Comparison of ENCODE assay signal across 7 cellular contexts in genomic region chr4:123506311-123506685, GRCh38.
DNase-seq lines count a peak whose midpoint lies in the region; ATAC-seq and TF ChIP-seq lines count a peak whose summit lies in the region.

No MANE protein-coding gene starts in this region.

- no peak for ATAC-seq in right lobe of liver
- no peak for ATAC-seq in stimulated activated naive CD8-positive, alpha-beta T cell treated with anti-CD3 and anti-CD28 coated beads, Interleukin-15, amount 100 ng/mL, for 72 hours

- WGBS in right lobe of liver (ENCODE audit: insufficient coverage, low coverage, low lambda C conversion rate, missing lambda C conversion rate) = 69% methylated on average over 3 of the region's 9 CpGs

- H3K9me3 ChIP-seq in right lobe of liver = no peaks in the 10 kb centered on the region

- TF ChIP-seq POLR2A in right lobe of liver (IDR thresholded peaks at IDR 0.05) = no peak

- in situ Hi-C loops in astrocyte of the cerebellum (cut with HindIII; ENCODE audit: low sequenced_read_pairs) = no loop called here

- H3K27me3 Mint-ChIP-seq in stimulated activated naive CD8-positive, alpha-beta T cell treated with anti-CD3 and anti-CD28 coated beads, Interleukin-15, amount 100 ng/mL, for 72 hours = peaks cover 27% of the 10 kb centered on the region

- H3K4me3 Mint-ChIP-seq in stimulated activated naive CD8-positive, alpha-beta T cell treated with anti-CD3 and anti-CD28 coated beads, Interleukin-15, amount 100 ng/mL, for 72 hours = peak overlapping the region; percentile 45 to 84

- peaks cover 0 to under 1% of the 10 kb centered on the region in 2 donors for H3K9me3 Mint-ChIP-seq in stimulated activated naive CD8-positive, alpha-beta T cell treated with anti-CD3 and anti-CD28 coated beads, Interleukin-15, amount 100 ng/mL, for 72 hours

- H3K4me3 ChIP-seq in astrocyte of the cerebellum (ENCODE audit: low read depth, low read length) = peak overlapping the region; percentile 42
- H3K4me3 ChIP-seq in right lobe of liver = peak overlapping the region in 2 of 3 donors; percentile 46 to 62

- H3K4me1 ChIP-seq in right lobe of liver = peaks cover 0 to 4% (median 0%) of the 10 kb centered on the region in 4 donors

- H3K27me3 ChIP-seq in right lobe of liver = no peaks in the 10 kb centered on the region

- H3K36me3 ChIP-seq in right lobe of liver = no peaks in the 10 kb centered on the region

- intact Hi-C loops in right lobe of liver (cut with DNase I) = no loop called here

- peaks cover 32% of the 10 kb centered on the region for H3K4me1 Mint-ChIP-seq in stimulated activated naive CD8-positive, alpha-beta T cell treated with anti-CD3 and anti-CD28 coated beads, Interleukin-15, amount 100 ng/mL, for 72 hours

- no peak for TF ChIP-seq CTCF in astrocyte of the cerebellum (IDR thresholded peaks at IDR 0.05; ENCODE audit: low read depth, low read length, missing control alignments)
- TF ChIP-seq CTCF in right lobe of liver (IDR thresholded peaks at IDR 0.05) = no peak

- no peak overlapping the region for H3K27ac Mint-ChIP-seq in stimulated activated naive CD8-positive, alpha-beta T cell treated with anti-CD3 and anti-CD28 coated beads, Interleukin-15, amount 100 ng/mL, for 72 hours

- no peak overlapping the region for H3K27ac ChIP-seq in right lobe of liver

- DNase-seq in NCI-H748 (lab: John Stamatoyannopoulos, UW; ENCODE audit: unreplicated experiment) (peak; percentile 57), astrocyte of the cerebellum (ENCODE audit: low read depth) (no peak), right lobe of liver (no peak), HCEC 1CT (no peak), Ammon's horn (ENCODE audit: low spot score) (no peak), RPMI8226 (no peak)
- DNase-seq in stimulated activated naive CD8-positive, alpha-beta T cell treated with anti-CD3 and anti-CD28 coated beads, Interleukin-15, amount 100 ng/mL, for 72 hours = no peak
